Comparison of ENCODE assay signal across 8 cellular contexts in the genomic region with DNA sequence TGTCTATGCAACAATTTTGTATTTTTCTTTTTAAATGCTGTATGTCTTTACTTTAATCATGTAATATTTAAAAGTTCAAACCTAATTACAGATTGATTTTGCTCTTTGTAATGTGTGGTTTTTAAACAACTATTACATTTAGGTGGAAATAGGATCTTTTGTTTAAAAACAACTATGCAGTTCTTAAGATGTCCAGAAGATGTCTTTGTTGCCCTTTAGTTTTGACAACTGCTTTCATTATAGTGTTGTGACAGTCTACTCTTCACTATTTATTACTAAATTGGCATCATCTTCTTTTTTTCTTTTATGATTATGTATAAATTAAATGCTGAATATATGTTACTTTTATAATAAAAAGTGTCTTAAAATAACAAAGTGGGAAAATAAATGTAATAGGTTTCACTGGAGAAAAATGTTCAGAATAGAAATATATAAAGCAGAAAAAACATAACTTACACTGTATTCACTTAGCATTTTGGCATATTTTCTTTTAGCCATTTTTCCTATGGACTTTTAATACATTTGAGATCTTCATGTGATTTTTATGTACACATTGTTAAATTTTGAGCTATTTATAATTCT. TPM values are rescaled to one million over a fixed set of nuclear protein-coding genes. Genes with fewer than 3 reads are reported as not detected.
DNase-seq lines count a peak whose midpoint lies in the region; ATAC-seq, FAIRE-seq and TF ChIP-seq lines count a peak whose summit lies in the region.

No MANE protein-coding gene starts in this region.

- dilution Hi-C loops in endothelial cell of umbilical vein (cut with MboI; ENCODE audit: extremely low pct_ligation_motif_present, low sequenced_read_pairs), result no loop called here

- H3K36me3 ChIP-seq in OCI-LY1 (ENCODE audit: insufficient read depth, low read length) (no peaks in the 10 kb centered on the region), endothelial cell of umbilical vein (ENCODE audit: control insufficient read depth in 2 of 2, extremely low read depth in 1 of 2, insufficient read depth in 2 of 2, low read length in 2 of 2) (no peaks in the 10 kb centered on the region), pancreas (no peaks in the 10 kb centered on the region)

- no peaks in the 10 kb centered on the region for H3K9me3 Mint-ChIP-seq in activated naive CD4-positive, alpha-beta T cell treated with anti-CD3 and anti-CD28 coated beads, Interleukin-2, amount 50 U/mL, for 72 hours

- no peaks in the 10 kb centered on the region for H3K9me1 ChIP-seq in endothelial cell of umbilical vein (replicated peaks; ENCODE audit: control insufficient read depth, extremely low read depth, insufficient read depth, low read length)

- ATAC-seq in GM21723 (IDR thresholded peaks at IDR 0.05; ENCODE audit: unreplicated experiment), result peak; percentile 72
- peak in 3 of 4 donors; percentile 47 to 59 (median 55) for ATAC-seq in pancreas
- ATAC-seq in activated naive CD4-positive, alpha-beta T cell treated with anti-CD3 and anti-CD28 coated beads, Interleukin-2, amount 50 U/mL, for 72 hours, result no peak

- no TSS peak for BruUV-seq in endothelial cell of umbilical vein (replicated peaks; lab: Mats Ljungman, UMichigan)

- no peaks in the 10 kb centered on the region for H3K9me2 ChIP-seq in OCI-LY1 (ENCODE audit: low read depth, low read length)

- CTCF ChIA-PET in endothelial cell of umbilical vein (lab: Charles Lee), result interaction anchor here (1.0 to 6.7 kb wide), 5 partner anchors 24 to 119 kb away, joined by 3 to 142 read pairs (median 27); partner anchors contain the start of gene DHRS7

- FAIRE-seq in endothelial cell of umbilical vein (lab: Jason Lieb, UNC), result no peak
- FAIRE-seq in pancreas (lab: Jason Lieb, UNC), result peak; percentile 97

- H3K27me3 ChIP-seq in OCI-LY1 (ENCODE audit: insufficient read depth, low read length) (no peaks in the 10 kb centered on the region), endothelial cell of umbilical vein (ENCODE audit: control insufficient read depth in 2 of 2, insufficient read depth in 2 of 2, low read length in 2 of 2) (peaks cover 0 to 2% of the 10 kb centered on the region in 2 experiments), pancreas (no peaks in the 10 kb centered on the region)

- H3K36me3 Mint-ChIP-seq in activated naive CD4-positive, alpha-beta T cell treated with anti-CD3 and anti-CD28 coated beads, Interleukin-2, amount 50 U/mL, for 72 hours, result no peaks in the 10 kb centered on the region

- H3K9me3 ChIP-seq in OCI-LY1 (ENCODE audit: low read length) (no peaks in the 10 kb centered on the region), endothelial cell of umbilical vein (replicated peaks; ENCODE audit: control insufficient read depth, insufficient read depth, low read length) (no peaks in the 10 kb centered on the region), pancreas (no peaks in the 10 kb centered on the region)

- no peak overlapping the region for H3K9ac ChIP-seq in OCI-LY1 (ENCODE audit: low read length)
- no peak overlapping the region for H3K9ac ChIP-seq in endothelial cell of umbilical vein (replicated peaks; ENCODE audit: extremely low read depth, insufficient read depth, low read length)

- no peaks in the 10 kb centered on the region for H3F3A ChIP-seq in OCI-LY1 (ENCODE audit: insufficient read depth, low read length)

- H3K27ac Mint-ChIP-seq in activated naive CD4-positive, alpha-beta T cell treated with anti-CD3 and anti-CD28 coated beads, Interleukin-2, amount 50 U/mL, for 72 hours, result no peak overlapping the region

- intact Hi-C loops in endothelial cell of umbilical vein (cut with micrococcal nuclease) (loop anchor here (1.0 to 5.0 kb wide), 4 partner anchors 100 to 493 kb away; partner anchors contain the start of gene DHRS7), pancreas (cut with DNase I) (loop anchor here in 1 of 3 donors (10.0 kb wide), 1 partner anchor 120 kb away; no protein-coding TSS in a partner anchor)

- H3K4me1 ChIP-seq in OCI-LY1 (ENCODE audit: insufficient read depth, low read length, severe bottlenecking) (no peaks in the 10 kb centered on the region), endothelial cell of umbilical vein (ENCODE audit: control insufficient read depth, extremely low read depth, insufficient read depth, low read length) (no peaks in the 10 kb centered on the region), pancreas (no peaks in the 10 kb centered on the region)

- H3K4me3 ChIP-seq in OCI-LY1 (ENCODE audit: low read depth, low read length, poor library complexity, severe bottlenecking) (no peak overlapping the region), endothelial cell of umbilical vein (replicated peaks in 1 of 3; ENCODE audit: insufficient read depth in 1 of 3, low read depth in 1 of 3, low read length in 3 of 3) (no peak overlapping the region), pancreas (no peak overlapping the region)

- no peaks in the 10 kb centered on the region for H3K79me2 ChIP-seq in OCI-LY1 (ENCODE audit: insufficient read depth, low read length)
- H3K79me2 ChIP-seq in endothelial cell of umbilical vein (ENCODE audit: control insufficient read depth, insufficient read depth, low read length), result no peaks in the 10 kb centered on the region

- no peak for TF ChIP-seq POLR2A in endothelial cell of umbilical vein (IDR thresholded peaks at IDR 0.05; ENCODE audit: low read depth, low read length)

- H4K20me1 ChIP-seq in OCI-LY1 (ENCODE audit: insufficient read depth, low read length), result no peaks in the 10 kb centered on the region
- H4K20me1 ChIP-seq in endothelial cell of umbilical vein (replicated peaks; ENCODE audit: control insufficient read depth, extremely low read depth, insufficient read depth, low read length), result no peaks in the 10 kb centered on the region

- H3K27ac ChIP-seq in OCI-LY1 (ENCODE audit: low read depth, low read length, poor library complexity, severe bottlenecking) (no peak overlapping the region), endothelial cell of umbilical vein (ENCODE audit: insufficient read depth, low read depth, low read length) (no peak overlapping the region), pancreas (no peak overlapping the region)

- H3K4me2 ChIP-seq in OCI-LY1 (ENCODE audit: low read length) (no peak overlapping the region), endothelial cell of umbilical vein (ENCODE audit: insufficient read depth, low read length) (no peak overlapping the region)

- peak; percentile 27 for DNase-seq in COR-L47 (lab: John Stamatoyannopoulos, UW)
- DNase-seq in endothelial cell of umbilical vein (ENCODE audit: low read depth, low spot score), result peak; percentile 48
- DNase-seq in pancreas, result no peak
- DNase-seq in activated effector memory CD4-positive, alpha-beta T cell treated with Interleukin-2 at 50 U/mL for 16 hours, result no peak
- no peak for DNase-seq in activated CD4-positive, CD25-positive, alpha-beta regulatory T cell treated with anti-CD3 and anti-CD28 coated beads, Interleukin-2, amount 50 U/mL, for 72 hours
- DNase-seq in activated naive CD4-positive, alpha-beta T cell treated with anti-CD3 and anti-CD28 coated beads, Interleukin-2, amount 50 U/mL, for 72 hours (ENCODE audit: low spot score in 2 of 2), result no peak

- POLR2A ChIA-PET in endothelial cell of umbilical vein (lab: Charles Lee), result no interaction called here

- TF ChIP-seq CTCF in OCI-LY1 (IDR thresholded peaks at IDR 0.05; ENCODE audit: low read length) (peak; percentile 61; the same call in 1 of the 2 replicates), endothelial cell of umbilical vein (IDR thresholded peaks at IDR 0.05; ENCODE audit: extremely low read depth in 1 of 2, insufficient read depth in 1 of 2, low read depth in 1 of 2, low read length in 2 of 2) (peak; percentile 18 to 25), pancreas (IDR thresholded peaks at IDR 0.05) (peak in 1 of 4 donors; percentile 16)

- H2AFZ ChIP-seq in OCI-LY1 (ENCODE audit: low read length), result no peak overlapping the region
- no peak overlapping the region for H2AFZ ChIP-seq in endothelial cell of umbilical vein (ENCODE audit: low read depth, low read length)

TF ChIP-seq in endothelial cell of umbilical vein, 7 proteins besides CTCF, POLR2A, EP300 and RAD21:
- no peak for TF ChIP-seq JUN (IDR thresholded peaks at IDR 0.05; ENCODE audit: borderline replicate concordance, insufficient read depth, insufficient read length, low read depth)
- TF ChIP-seq FOS (IDR thresholded peaks at IDR 0.05; ENCODE audit: borderline replicate concordance, insufficient read depth, low read length), result no peak
- no peak for TF ChIP-seq EZH2 (IDR thresholded peaks at IDR 0.05; ENCODE audit: borderline replicate concordance, low read depth, low read length, severe bottlenecking)
- no peak for TF ChIP-seq MAX (IDR thresholded peaks at IDR 0.05; ENCODE audit: insufficient read depth, insufficient read length)
- no peak for TF ChIP-seq POLR2AphosphoS5 (IDR thresholded peaks at IDR 0.05; ENCODE audit: insufficient read depth, low read depth, low read length)
- no peak for TF ChIP-seq MYC (IDR thresholded peaks at IDR 0.05; ENCODE audit: low read depth, low read length)

RNA-seq across cellular contexts. Expression of gene PCNX4, which starts 27.1 kb away (rescaled TPM):
- 41.4 and 51.6 TPM in 2 replicates for total RNA-seq in endothelial cell of umbilical vein
- 21.8 and 35.5 TPM in 2 replicates for polyA plus RNA-seq in endothelial cell of umbilical vein
- 23.7 and 24.5 TPM in 2 replicates for polyA plus RNA-seq in endothelial cell of umbilical vein (2011; cell fraction: cytosol; rRNA removed)
- polyA plus RNA-seq in endothelial cell of umbilical vein (2011; cell fraction: nucleus; rRNA removed), result 68.7 and 77.7 TPM in 2 replicates
- 28.5 and 31.6 TPM in 2 replicates for polyA plus RNA-seq in endothelial cell of umbilical vein (2012)
- polyA minus RNA-seq in endothelial cell of umbilical vein, result 116 and 145 TPM in 2 replicates
- 28.0 TPM for polyA minus RNA-seq in endothelial cell of umbilical vein (2011; cell fraction: cytosol; rRNA and poly(A)+ RNA removed)
- polyA minus RNA-seq in endothelial cell of umbilical vein (2011; cell fraction: nucleus; rRNA and poly(A)+ RNA removed), result 158 and 186 TPM in 2 replicates
- total RNA-seq in pancreas, result 10 to 100 TPM; 13.7 to 24.0 (median 16.1) TPM
- 10 to 100 TPM in 1 of 2 donors, 1 to 10 TPM in 1; 9.5 to 21.6 TPM for polyA plus RNA-seq in pancreas
- total RNA-seq in activated naive CD4-positive, alpha-beta T cell treated with anti-CD3 and anti-CD28 coated beads, Interleukin-2, amount 50 U/mL, for 72 hours, result 10 to 100 TPM; 17.9 to 33.9 TPM

Comparison
In these comparisons a context has a peak if more than half of its experiments do, and no peak if none do; other contexts are left out.
1. DNase-seq: peak in COR-L47 (single experiment) and endothelial cell of umbilical vein (single experiment); none in pancreas (0 of 6), activated effector memory CD4-positive, alpha-beta T cell treated with Interleukin-2 at 50 U/mL for 16 hours (single experiment), activated CD4-positive, CD25-positive, alpha-beta regulatory T cell treated with anti-CD3 and anti-CD28 coated beads, Interleukin-2, amount 50 U/mL, for 72 hours (single experiment) and activated naive CD4-positive, alpha-beta T cell treated with anti-CD3 and anti-CD28 coated beads, Interleukin-2, amount 50 U/mL, for 72 hours (0 of 2).
2. ATAC-seq: peak in GM21723 (single experiment) and pancreas (3 of 4); none in activated naive CD4-positive, alpha-beta T cell treated with anti-CD3 and anti-CD28 coated beads, Interleukin-2, amount 50 U/mL, for 72 hours (0 of 2).